1 cellular context compared by ENCODE assay signal in genomic region chr1:203692565-203693470, GRCh38.
TF ChIP-seq lines count a peak whose summit lies in the region.

No MANE protein-coding gene starts in this region.

TF ChIP-seq in GM12878, 131 proteins besides CTCF, POLR2A, EP300 and RAD21 (continued from another document):
- TF ChIP-seq HSF1 (IDR thresholded peaks at IDR 0.05; ENCODE audit: low read depth, low read length) (no peak), HCFC1 (IDR thresholded peaks at IDR 0.05; ENCODE audit: low read length) (no peak), FOXM1 (IDR thresholded peaks at IDR 0.05; ENCODE audit: low read depth, low read length) (no peak), SIN3A (IDR thresholded peaks at IDR 0.05; ENCODE audit: low read depth, low read length) (no peak), BCL11A (IDR thresholded peaks at IDR 0.05; ENCODE audit: low read depth, low read length) (no peak), SIX5 (IDR thresholded peaks at IDR 0.05; ENCODE audit: low read depth, low read length, severe bottlenecking) (no peak), CBX3 (IDR thresholded peaks at IDR 0.05; ENCODE audit: borderline replicate concordance, low read depth) (no peak), SMAD1 (IDR thresholded peaks at IDR 0.05; ENCODE audit: low read depth, partially characterized antibody) (no peak), CHD1 (IDR thresholded peaks at IDR 0.05; ENCODE audit: low read depth, low read length) (no peak), ZBED1 (IDR thresholded peaks at IDR 0.05; ENCODE audit: borderline replicate concordance) (no peak), ZNF24 (IDR thresholded peaks at IDR 0.05) (no peak)
